Comparison of ENCODE assay signal across 13 cellular contexts in the genomic region with DNA sequence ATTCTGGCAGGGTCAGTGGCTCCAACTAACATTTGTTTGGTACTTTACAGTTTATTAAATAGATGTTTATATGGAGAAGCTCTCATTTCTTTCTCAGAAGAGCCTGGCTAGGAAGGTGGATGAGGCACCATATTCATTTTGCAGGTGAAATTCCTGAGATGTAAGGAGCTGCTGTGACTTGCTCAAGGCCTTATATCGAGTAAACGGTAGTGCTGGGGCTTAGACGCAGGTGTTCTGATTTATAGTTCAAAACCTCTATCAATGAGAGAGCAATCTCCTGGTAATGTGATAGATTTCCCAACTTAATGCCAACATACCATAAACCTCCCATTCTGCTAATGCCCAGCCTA. TPM values are rescaled to one million over a fixed set of nuclear protein-coding genes. Genes with fewer than 3 reads are reported as not detected.
DNase-seq lines count a peak whose midpoint lies in the region; ATAC-seq, FAIRE-seq and TF ChIP-seq lines count a peak whose summit lies in the region.
"Had no signal": no experiment of that assay in that cellular context is flagged by ENCODE, and none has a peak within 500 bp of the region (broad histone marks: within the 10 kb centered on the region; RNA-seq: fewer than 3 reads in every experiment).

No MANE protein-coding gene starts in this region.

- H3K9me3 ChIP-seq in CD4-positive, alpha-beta T cell (ENCODE audit: control insufficient read depth, low read length), result no peaks in the 10 kb centered on the region
- no peaks in the 10 kb centered on the region for H3K9me3 ChIP-seq in Loucy (ENCODE audit: insufficient read depth, low read depth, low read length)
- H3K9me3 ChIP-seq in H1 (ENCODE audit: insufficient read depth in 2 of 2, low read depth in 1 of 2, low read length in 1 of 2), result no peaks in the 10 kb centered on the region
- H3K9me3 ChIP-seq in gastrocnemius medialis, result no peaks in the 10 kb centered on the region

- TF ChIP-seq EP300 in H1 (IDR thresholded peaks at IDR 0.05; ENCODE audit: borderline replicate concordance in 1 of 2, low read depth in 2 of 2, low read length in 2 of 2), result no peak

- H4K8ac ChIP-seq in H1 (ENCODE audit: extremely low read depth, insufficient read depth, low read length), result no peak overlapping the region

- H3K4me3 Mint-ChIP-seq in CD4-positive, alpha-beta T cell, result peak overlapping the region; percentile 75

- CTCF ChIA-PET in CD4-positive, alpha-beta T cell (lab: Charles Lee), result interaction anchor here (1.1 to 5.5 kb wide), 6 partner anchors 9 to 32 kb away, joined by 3 to 34 read pairs (median 6); no protein-coding TSS in a partner anchor
- CTCF ChIA-PET in H1 (lab: Charles Lee; ENCODE audit: partially characterized antibody), result interaction anchor here (0.7 to 3.5 kb wide), 11 partner anchors 9 to 320 kb away, joined by 3 to 20 read pairs (median 4); no protein-coding TSS in a partner anchor

- no peak overlapping the region for H3K4ac ChIP-seq in H1 (replicated peaks; ENCODE audit: insufficient read length, low read depth, low read length)

- FAIRE-seq in H1 (lab: Jason Lieb, UNC), result no peak
- FAIRE-seq: HTR-8/SVneo had no signal

- no peak overlapping the region for H2AK5ac ChIP-seq in H1 (ENCODE audit: low read depth, low read length)

- no peaks in the 10 kb centered on the region for H3K23me2 ChIP-seq in H1 (ENCODE audit: low read depth, low read length)

- H3K9ac ChIP-seq in Loucy (ENCODE audit: low read depth, low read length, poor library complexity, severe bottlenecking) (peak overlapping the region; percentile 16), H1 (replicated peaks in 1 of 4; ENCODE audit: extremely low read depth in 1 of 4, low read depth in 3 of 4, low read length in 3 of 4) (no peak overlapping the region)

- H2AFZ ChIP-seq in Loucy (ENCODE audit: low read length) (no peak overlapping the region), H1 (ENCODE audit: low read length) (no peak overlapping the region)

- H3K79me1 ChIP-seq in H1 (ENCODE audit: low read depth, low read length), result no peaks in the 10 kb centered on the region

- H3K4me1 ChIP-seq in Loucy (ENCODE audit: insufficient read depth, low read length, poor library complexity, severe bottlenecking) (peaks cover 30% of the 10 kb centered on the region), H1 (replicated peaks in 1 of 4; ENCODE audit: control insufficient read depth in 3 of 4, insufficient read depth in 4 of 4, low read length in 3 of 4) (peaks cover 11 to 21% (median 13%) of the 10 kb centered on the region in 4 experiments), gastrocnemius medialis (peaks cover 22 to 30% of the 10 kb centered on the region in 2 donors)

- no peak for TF ChIP-seq RAD21 in H1 (IDR thresholded peaks at IDR 0.05 in 1 of 2, conservative IDR thresholded peaks at IDR 0.05 in 1 of 2; ENCODE audit: low read depth in 2 of 2, low read length in 2 of 2)

- H4K5ac ChIP-seq in H1 (ENCODE audit: insufficient read length, low read depth, low read length), result no peak overlapping the region

- peak overlapping the region; percentile 3; the same call in 1 of the 2 replicates for H2BK12ac ChIP-seq in H1 (ENCODE audit: low read depth, low read length)

- POLR2A ChIA-PET in CD4-positive, alpha-beta T cell (lab: Charles Lee), result interaction anchor here (1.0 to 13.3 kb wide), 12 partner anchors 7 to 696 kb away, joined by 3 to 613 read pairs (median 4); partner anchors contain the start of gene OXA1L
- POLR2A ChIA-PET in H1 (lab: Charles Lee; ENCODE audit: partially characterized antibody), result interaction anchor here (1.2 to 2.0 kb wide), 2 partner anchors 10 to 22 kb away, joined by 3 to 4 read pairs; no protein-coding TSS in a partner anchor

- H3K27me3 ChIP-seq in CD4-positive, alpha-beta T cell (ENCODE audit: control insufficient read depth, insufficient read depth, low read length), result no peaks in the 10 kb centered on the region
- H3K27me3 ChIP-seq in Loucy (ENCODE audit: insufficient read depth, low read length, poor library complexity, severe bottlenecking) (no peaks in the 10 kb centered on the region), H1 (replicated peaks in 1 of 4; ENCODE audit: control insufficient read depth in 3 of 4, extremely low read depth in 1 of 4, insufficient read depth in 3 of 4, low read length in 3 of 4) (peaks cover 0 to 2% (median 0%) of the 10 kb centered on the region in 4 experiments; a peak in 2 of 7 replicates), gastrocnemius medialis (no peaks in the 10 kb centered on the region)

- no peak overlapping the region for H3K56ac ChIP-seq in H1 (replicated peaks; ENCODE audit: insufficient read length, low read depth, low read length)

- no peak overlapping the region for H2BK15ac ChIP-seq in H1 (ENCODE audit: low read length)

- DNase-seq in CD4-positive, alpha-beta T cell, result no peak
- DNase-seq in H1 (ENCODE audit: low read depth in 1 of 2, low spot score in 2 of 2), result no peak
- no peak for DNase-seq in gastrocnemius medialis
- no peak for DNase-seq in GM19238 (ENCODE audit: insufficient read length, low spot score)
- DNase-seq in NCI-H2107 (lab: John Stamatoyannopoulos, UW), result no peak
- DNase-seq: DMS 273 treated with DMSO at 0.1 percent for 48 hours, erythroblast, NCI-H1694, OCI-M1 had no signal

- H3K36me3 ChIP-seq in Loucy (ENCODE audit: insufficient read depth, low read length) (peaks cover 81% of the 10 kb centered on the region), H1 (ENCODE audit: control insufficient read depth in 2 of 4, insufficient read depth in 4 of 4, low read length in 3 of 4) (no peaks in the 10 kb centered on the region), gastrocnemius medialis (no peaks in the 10 kb centered on the region)

- H3F3A ChIP-seq in Loucy (ENCODE audit: low read depth), result peaks cover 18% of the 10 kb centered on the region

- H3K27ac Mint-ChIP-seq in CD4-positive, alpha-beta T cell, result peak overlapping the region; percentile 93

- no peaks in the 10 kb centered on the region for H3K9me3 Mint-ChIP-seq in CD4-positive, alpha-beta T cell

- H3K36me3 Mint-ChIP-seq in CD4-positive, alpha-beta T cell (ENCODE audit: low read depth), result peaks cover 100% of the 10 kb centered on the region

- H3K27me3 Mint-ChIP-seq in CD4-positive, alpha-beta T cell, result no peaks in the 10 kb centered on the region

- H2BK20ac ChIP-seq in H1 (ENCODE audit: low read length), result no peak overlapping the region; the same call in 1 of the 2 replicates

- no peaks in the 10 kb centered on the region for H3K9me2 ChIP-seq in Loucy (replicated peaks; ENCODE audit: low read depth, low read length)

- H2BK120ac ChIP-seq in H1 (replicated peaks; ENCODE audit: low read depth, low read length), result no peak overlapping the region

- no peak for ATAC-seq in CD4-positive, alpha-beta T cell (ENCODE audit: poor library complexity)
- ATAC-seq in gastrocnemius medialis (no peak), GM21515 (IDR thresholded peaks at IDR 0.05; ENCODE audit: unreplicated experiment) (no peak)

- peak overlapping the region; percentile 99 for H3K27ac ChIP-seq in CD4-positive, alpha-beta T cell (ENCODE audit: low read depth, low read length)
- H3K27ac ChIP-seq in H1 (ENCODE audit: low read depth, low read length) (no peak overlapping the region), gastrocnemius medialis (peak overlapping the region in 3 of 4 donors; percentile 7 to 65 (median 56))
- H3K27ac ChIP-seq: VCaP had no signal

- H3K4me3 ChIP-seq in Loucy (ENCODE audit: low read length, poor library complexity, severe bottlenecking), result no peak overlapping the region
- H3K4me3 ChIP-seq in H1 (ENCODE audit: extremely low read depth in 1 of 4, insufficient read depth in 2 of 4, low read depth in 3 of 4, low read length in 4 of 4), result no peak overlapping the region
- H3K4me3 ChIP-seq in gastrocnemius medialis, result no peak overlapping the region

- no peak for TF ChIP-seq CTCF in CD4-positive, alpha-beta T cell (IDR thresholded peaks at IDR 0.05)
- no peak for TF ChIP-seq CTCF in Loucy (conservative IDR thresholded peaks at IDR 0.05; ENCODE audit: low read length)
- no peak for TF ChIP-seq CTCF in H1 (IDR thresholded peaks at IDR 0.05; ENCODE audit: control extremely low read depth in 1 of 3, insufficient read depth in 1 of 3, low read depth in 1 of 3, low read length in 3 of 3)
- no peak for TF ChIP-seq CTCF in gastrocnemius medialis (IDR thresholded peaks at IDR 0.05 in 4 of 5, conservative IDR thresholded peaks at IDR 0.05 in 1 of 5)

- peak overlapping the region; percentile 58; the same call in 1 of the 2 replicates for H2BK5ac ChIP-seq in H1 (ENCODE audit: low read depth, low read length)

- H3K4me1 Mint-ChIP-seq in CD4-positive, alpha-beta T cell (ENCODE audit: low read depth), result peaks cover 99% of the 10 kb centered on the region

- in situ Hi-C loops in gastrocnemius medialis (cut with MboI; ENCODE audit: low sequenced_read_pairs in 4 of 4), result no loop called here

- no peak overlapping the region for H3K14ac ChIP-seq in H1 (ENCODE audit: insufficient read length)

- no peak overlapping the region for H3K23ac ChIP-seq in H1 (ENCODE audit: insufficient read length)

- H4K20me1 ChIP-seq in Loucy (ENCODE audit: insufficient read depth, low read length, poor library complexity, severe bottlenecking) (peaks cover 6% of the 10 kb centered on the region), H1 (replicated peaks in 1 of 2; ENCODE audit: control insufficient read depth in 1 of 2, insufficient read depth in 2 of 2, low read length in 2 of 2) (no peaks in the 10 kb centered on the region)

- WGBS in H1 (ENCODE audit: extremely low coverage in 1 of 2, insufficient coverage in 1 of 2, insufficient read length in 1 of 2, insufficient replicate concordance in 2 of 2, low coverage in 1 of 2, low lambda C conversion rate in 2 of 2, missing lambda C conversion rate in 1 of 2), 2 experiments, result 53% methylated on average over 3 of the region's 3 CpGs; no CpG with 5 or more reads in 1 of the 2 experiments

- H3K79me2 ChIP-seq in Loucy (ENCODE audit: insufficient read depth, low read length) (peaks cover 82% of the 10 kb centered on the region), H1 (ENCODE audit: control insufficient read depth in 1 of 2, insufficient read depth in 2 of 2, low read length in 2 of 2) (no peaks in the 10 kb centered on the region)

- intact Hi-C loops in CD4-positive, alpha-beta T cell (cut with DNase I, micrococcal nuclease), result loop anchor here in 1 of 2 experiments (5.0 kb wide), 1 partner anchor 34 kb away; no protein-coding TSS in a partner anchor
- intact Hi-C loops in gastrocnemius medialis (cut with DNase I; ENCODE audit: low total_unique reads), result no loop called here

- 0 out of 2 replicates have a peak overlapping the region, but pooled peaks have one; percentile 36 for H3K18ac ChIP-seq in H1 (ENCODE audit: extremely low read depth, low read length)

- no peak for TF ChIP-seq POLR2A in H1 (IDR thresholded peaks at IDR 0.05; ENCODE audit: control extremely low read depth in 1 of 2, low read depth in 2 of 2, low read length in 2 of 2)
- TF ChIP-seq POLR2A in gastrocnemius medialis (IDR thresholded peaks at IDR 0.05), result no peak

- H4K91ac ChIP-seq in H1 (replicated peaks; ENCODE audit: insufficient read length, low read length), result no peak overlapping the region

- H3K4me2 ChIP-seq in Loucy (ENCODE audit: low read depth, low read length, poor library complexity, severe bottlenecking) (no peak overlapping the region), H1 (ENCODE audit: insufficient read depth in 1 of 2, low read depth in 2 of 2, low read length in 2 of 2) (no peak overlapping the region; a peak in 1 of 4 replicates)

RNA-seq across cellular contexts. Expression of gene DAD1, which starts 42.3 kb away (rescaled TPM):
- total RNA-seq in CD4-positive, alpha-beta T cell, result 10 to 100 TPM; 41.8 to 44.1 TPM
- total RNA-seq in H1 (2021; fragmentation: NEBNext Ultra II Directional; extraction: Animal tissue kit (Norgen Biotek cat#: 25700)), result 131 and 133 TPM in 2 replicates
- 433 and 440 TPM in 2 replicates for polyA plus RNA-seq in H1 (2011; rRNA removed)
- 275 TPM for polyA plus RNA-seq in H1 (2011; cell fraction: cytosol; rRNA removed)
- 98.3 TPM for polyA plus RNA-seq in H1 (2011; cell fraction: nucleus; rRNA removed)
- 143 to 165 TPM (median 156 TPM) in 4 replicates for polyA plus RNA-seq in H1 (2012, experiment 1 of 2)
- 219 TPM for polyA plus RNA-seq in H1 (2012, experiment 2 of 2)
- 197 TPM for polyA plus RNA-seq in H1 (2013, experiment 1 of 2)
- 233 TPM for polyA plus RNA-seq in H1 (2013, experiment 2 of 2)
- 101 and 159 TPM in 2 replicates for polyA minus RNA-seq in H1 (2011; rRNA and poly(A)+ RNA removed)
- 50.4 TPM for polyA minus RNA-seq in H1 (2011; cell fraction: cytosol; rRNA and poly(A)+ RNA removed)
- polyA minus RNA-seq in H1 (2011; cell fraction: nucleus; rRNA and poly(A)+ RNA removed), result 34.9 TPM
- total RNA-seq in gastrocnemius medialis, result 100 to 1,000 TPM; 155 to 257 (median 209) TPM

RNA-seq across cellular contexts. Expression of gene ABHD4, which starts 51.4 kb away (rescaled TPM):
- 1 to 10 TPM; 7.1 to 8.9 TPM for total RNA-seq in CD4-positive, alpha-beta T cell
- total RNA-seq in H1 (2021; fragmentation: NEBNext Ultra II Directional; extraction: Animal tissue kit (Norgen Biotek cat#: 25700)), result 32.4 and 37.1 TPM in 2 replicates
- polyA plus RNA-seq in H1 (2011; rRNA removed), result 40.6 and 42.9 TPM in 2 replicates
- 33.3 TPM for polyA plus RNA-seq in H1 (2011; cell fraction: cytosol; rRNA removed)
- 39.0 TPM for polyA plus RNA-seq in H1 (2011; cell fraction: nucleus; rRNA removed)
- 21.3 to 29.2 TPM (median 25.0 TPM) in 4 replicates for polyA plus RNA-seq in H1 (2012, experiment 1 of 2)
- polyA plus RNA-seq in H1 (2012, experiment 2 of 2), result 25.7 TPM
- polyA plus RNA-seq in H1 (2013, experiment 1 of 2), result 25.1 TPM
- 26.5 TPM for polyA plus RNA-seq in H1 (2013, experiment 2 of 2)
- 34.9 and 36.6 TPM in 2 replicates for polyA minus RNA-seq in H1 (2011; rRNA and poly(A)+ RNA removed)
- 12.8 TPM for polyA minus RNA-seq in H1 (2011; cell fraction: cytosol; rRNA and poly(A)+ RNA removed)
- polyA minus RNA-seq in H1 (2011; cell fraction: nucleus; rRNA and poly(A)+ RNA removed), result 22.9 TPM
- 10 to 100 TPM; 17.1 to 38.7 (median 27.6) TPM for total RNA-seq in gastrocnemius medialis
